14 cellular contexts compared by ENCODE assay signal in the genomic region with DNA sequence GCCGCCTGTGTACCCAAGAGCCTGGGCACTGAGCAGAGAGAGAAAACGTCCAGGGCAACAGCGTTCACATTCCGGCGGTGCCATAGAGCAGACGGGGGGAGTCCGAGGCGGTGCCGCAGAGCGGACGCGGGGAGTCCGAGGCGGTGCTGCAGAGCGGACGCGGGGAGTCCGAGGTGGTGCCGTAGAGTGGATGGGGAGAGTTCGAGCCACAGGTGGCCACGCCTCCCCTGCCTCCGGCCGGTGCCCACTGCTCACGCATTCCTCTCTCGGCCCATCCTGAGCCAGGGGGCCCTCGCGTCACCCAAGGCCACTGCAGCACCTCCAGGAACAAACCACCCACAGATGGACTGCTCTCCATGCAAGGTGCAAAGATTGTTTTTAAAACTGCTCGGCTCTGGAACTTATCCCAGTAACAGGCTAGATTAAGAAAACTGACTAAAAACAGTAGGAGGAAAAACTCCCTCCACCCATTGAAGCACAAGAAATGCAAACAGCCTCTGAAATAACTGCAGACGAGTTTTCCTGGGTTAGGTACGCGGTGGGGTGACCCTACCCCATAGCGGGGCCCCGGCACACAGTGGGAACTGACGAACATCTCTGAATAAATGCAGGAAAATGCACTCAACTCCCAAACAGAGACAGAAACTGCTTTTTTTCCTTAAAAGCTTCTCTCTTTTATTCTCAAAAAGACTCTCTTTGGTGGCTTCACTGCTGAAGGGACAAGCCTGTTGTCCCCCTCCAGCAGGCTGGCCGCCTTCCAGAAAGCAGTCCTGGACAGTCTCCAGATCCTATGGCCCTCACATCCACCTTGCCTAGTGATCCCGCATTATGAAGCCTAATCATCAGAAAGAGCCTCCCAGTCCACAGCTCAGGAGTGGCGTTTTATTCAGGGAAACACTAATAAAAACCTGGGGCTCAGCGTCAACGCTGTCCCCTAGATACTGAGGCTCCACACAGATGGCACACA. TPM values are rescaled to one million over a fixed set of nuclear protein-coding genes. Genes with fewer than 3 reads are reported as not detected.
A peak's percentile ranks its signal among the peaks of the same experiment; 100 is the strongest.
DNase-seq lines count a peak whose midpoint lies in the region; ATAC-seq and TF ChIP-seq lines count a peak whose summit lies in the region.
"Had no signal": no experiment of that assay in that cellular context is flagged by ENCODE, and none has a peak within 500 bp of the region (broad histone marks: within the 10 kb centered on the region; RNA-seq: fewer than 3 reads in every experiment).

No MANE protein-coding gene starts in this region.

- intact Hi-C loops in heart left ventricle (cut with DNase I): no loop called here

- H3K9me3 Mint-ChIP-seq in osteocyte (ENCODE audit: unreplicated experiment): no peaks in the 10 kb centered on the region
- H3K9me3 Mint-ChIP-seq: activated T-cell treated with anti-CD3 and anti-CD28 coated beads, Interleukin-2, amount 50 U/mL, for 4 hours; CD4-positive, alpha-beta T cell had no signal

- H3K4me1 ChIP-seq in heart left ventricle (peaks cover 0 to 49% (median 7%) of the 10 kb centered on the region in 12 donors), upper lobe of left lung (no peaks in the 10 kb centered on the region)

- H3K27me3 Mint-ChIP-seq in osteocyte (ENCODE audit: unreplicated experiment): no peaks in the 10 kb centered on the region

- TF ChIP-seq POLR2A in heart left ventricle (IDR thresholded peaks at IDR 0.05) (no peak), upper lobe of left lung (IDR thresholded peaks at IDR 0.05) (no peak)

- DNase-seq in heart left ventricle (peak in 1 of 5 donors; percentile 42), osteocyte (ENCODE audit: extremely low spot score, unreplicated experiment) (no peak), upper lobe of left lung (no peak), NCI-H345 treated with DMSO at 0.1 percent for 48 hours (lab: John Stamatoyannopoulos, UW; ENCODE audit: unreplicated experiment) (no peak)
- DNase-seq in activated CD4-positive, alpha-beta T cell treated with anti-CD3 and anti-CD28 coated beads, Interleukin-2, amount 50 U/mL, for 48 hours: no peak
- DNase-seq: activated T-cell treated with anti-CD3 and anti-CD28 coated beads, Interleukin-2, amount 50 U/mL, for 4 hours; CD4-positive, alpha-beta T cell; GF-D8; NCI-H1930; stimulated activated CD4-positive, alpha-beta T cell treated with anti-CD3 and anti-CD28 coated beads, Interleukin-4, amount 100 ng/mL, for 24 hours; stimulated activated naive CD4-positive, alpha-beta T cell had no signal

- H3K4me3 ChIP-seq in heart left ventricle: no peak overlapping the region
- H3K4me3 ChIP-seq in upper lobe of left lung: peak overlapping the region in 1 of 4 donors; percentile 9
- H3K4me3 ChIP-seq: K562 had no signal

- peaks cover 5% of the 10 kb centered on the region for H3K36me3 Mint-ChIP-seq in osteocyte (ENCODE audit: unreplicated experiment)

- no peak overlapping the region for H3K4me3 Mint-ChIP-seq in osteocyte (ENCODE audit: unreplicated experiment)
- H3K4me3 Mint-ChIP-seq: activated T-cell treated with anti-CD3 and anti-CD28 coated beads, Interleukin-2, amount 50 U/mL, for 4 hours; CD4-positive, alpha-beta T cell had no signal

- H3K36me3 ChIP-seq in heart left ventricle (peaks cover 0 to 6% (median 0%) of the 10 kb centered on the region in 9 donors), upper lobe of left lung (no peaks in the 10 kb centered on the region)

- TF ChIP-seq EP300 in upper lobe of left lung (IDR thresholded peaks at IDR 0.05): no peak

- H3K9me3 ChIP-seq in heart left ventricle: no peaks in the 10 kb centered on the region
- H3K9me3 ChIP-seq in upper lobe of left lung: no peaks in the 10 kb centered on the region

- ATAC-seq in heart left ventricle: peak in 3 of 4 donors; percentile 17 to 40 (median 22)
- peak; percentile 30 to 49 for ATAC-seq in upper lobe of left lung (ENCODE audit: low FRiP score in 2 of 2)
- no peak for ATAC-seq in GM21717 (IDR thresholded peaks at IDR 0.05; ENCODE audit: unreplicated experiment)
- ATAC-seq: activated T-cell treated with anti-CD3 and anti-CD28 coated beads, Interleukin-2, amount 50 U/mL, for 4 hours; K562 had no signal

- peak overlapping the region; percentile 54 for H3K27ac Mint-ChIP-seq in osteocyte (ENCODE audit: unreplicated experiment)
- H3K27ac Mint-ChIP-seq: CD4-positive, alpha-beta T cell had no signal

- no peak for TF ChIP-seq CTCF in VCaP (conservative IDR thresholded peaks at IDR 0.05)
- TF ChIP-seq CTCF in heart left ventricle (IDR thresholded peaks at IDR 0.05): no peak
- TF ChIP-seq CTCF in osteocyte (IDR thresholded peaks at IDR 0.05): no peak
- TF ChIP-seq CTCF in upper lobe of left lung (IDR thresholded peaks at IDR 0.05): no peak

- H3K27ac ChIP-seq in VCaP: peak overlapping the region; percentile 34; the same call in 1 of the 2 replicates
- peak overlapping the region in 3 of 12 donors; percentile 4 to 77 (median 14) for H3K27ac ChIP-seq in heart left ventricle
- no peak overlapping the region for H3K27ac ChIP-seq in upper lobe of left lung

- 76 to 79% (median 77%) methylated on average over 38 to 39 of the region's 39 CpGs for WGBS in heart left ventricle, 4 donors
- WGBS in upper lobe of left lung, 2 donors: 76 to 79% methylated on average over 38 to 39 of the region's 39 CpGs

- peaks cover 29% of the 10 kb centered on the region for H3K4me1 Mint-ChIP-seq in osteocyte (ENCODE audit: unreplicated experiment)

- H3K27me3 ChIP-seq in heart left ventricle (peaks cover 0 to 4% (median 0%) of the 10 kb centered on the region in 9 donors), upper lobe of left lung (no peaks in the 10 kb centered on the region)

RNA-seq across cellular contexts. Expression of gene DIP2C, which starts 55.9 kb away (rescaled TPM):
- 10 to 100 TPM; 23.2 to 43.1 (median 30.3) TPM for total RNA-seq in heart left ventricle
- polyA plus RNA-seq in heart left ventricle: 10 to 100 TPM in 1 of 2 donors, 1 to 10 TPM in 1; 7.4 to 18.4 TPM
- 36.8 and 36.9 TPM in 2 replicates for total RNA-seq in osteocyte
- 10 to 100 TPM; 11.6 to 32.5 (median 14.7) TPM for total RNA-seq in upper lobe of left lung
- total RNA-seq: K562 had no signal
